In the genomic region with DNA sequence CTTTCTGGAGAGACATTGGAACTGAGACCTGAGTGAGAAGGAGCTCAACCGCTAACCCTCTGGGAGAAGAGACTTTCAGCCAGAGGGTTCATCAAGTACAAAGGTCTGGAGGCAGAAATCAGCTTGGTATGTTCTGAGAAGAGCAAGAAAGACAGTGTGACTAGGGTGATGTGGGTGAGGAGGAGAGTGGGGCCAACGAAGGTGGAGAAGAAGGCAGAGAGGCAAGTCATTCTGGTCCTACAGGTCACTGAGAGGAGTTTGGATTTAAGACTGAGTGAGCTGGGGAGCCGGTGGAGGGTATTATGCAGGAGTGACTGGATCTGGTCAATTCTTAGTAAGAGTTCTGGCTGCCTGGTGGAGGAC, we compare ENCODE assay signal across 9 cellular contexts. TPM values are rescaled to one million over a fixed set of nuclear protein-coding genes. Genes with fewer than 3 reads are reported as not detected.
DNase-seq lines count a peak whose midpoint lies in the region; ATAC-seq and TF ChIP-seq lines count a peak whose summit lies in the region.
"Had no signal": no experiment of that assay in that cellular context is flagged by ENCODE, and none has a peak within 500 bp of the region (broad histone marks: within the 10 kb centered on the region; RNA-seq: fewer than 3 reads in every experiment).

No MANE protein-coding gene starts in this region.

- POLR2A ChIA-PET in activated CD8-positive, alpha-beta T cell treated with anti-CD3 and anti-CD28 coated beads, Interleukin-2, amount 10 ng/mL, durations not matched to agents 7 days and 5 days (lab: Charles Lee) = interaction anchor here (0.9 kb wide), 1 partner anchor 30 kb away, joined by 3 read pairs; no protein-coding TSS in a partner anchor

- H3K27me3 Mint-ChIP-seq in HFFc6 (ENCODE audit: insufficient read depth) = peaks cover 1% of the 10 kb centered on the region
- no peaks in the 10 kb centered on the region for H3K27me3 Mint-ChIP-seq in activated CD8-positive, alpha-beta T cell treated with anti-CD3 and anti-CD28 coated beads, Interleukin-2, amount 10 ng/mL, durations not matched to agents 7 days and 5 days (ENCODE audit: low read depth)
- no peaks in the 10 kb centered on the region for H3K27me3 Mint-ChIP-seq in stimulated activated naive B cell treated with anti-CD40 and anti-IgM and Interleukin-4, amounts not matched to agents 10 μg/mL and 1 μg/mL and 100 μg/mL, for 72 hours

- H3K4me1 Mint-ChIP-seq in HFFc6 (ENCODE audit: low read depth) = peaks cover 55% of the 10 kb centered on the region
- H3K4me1 Mint-ChIP-seq in activated CD8-positive, alpha-beta T cell treated with anti-CD3 and anti-CD28 coated beads, Interleukin-2, amount 10 ng/mL, durations not matched to agents 7 days and 5 days (ENCODE audit: low read depth) = peaks cover 49% of the 10 kb centered on the region
- H3K4me1 Mint-ChIP-seq in stimulated activated naive B cell treated with anti-CD40 and anti-IgM and Interleukin-4, amounts not matched to agents 10 μg/mL and 1 μg/mL and 100 μg/mL, for 72 hours = peaks cover 24 to 28% of the 10 kb centered on the region in 2 donors

- no peak for DNase-seq in HFFc6
- no peak for DNase-seq in activated CD8-positive, alpha-beta T cell treated with anti-CD3 and anti-CD28 coated beads, Interleukin-2, amount 10 ng/mL, durations not matched to agents 7 days and 5 days
- DNase-seq in stimulated activated naive B cell treated with anti-CD40 and anti-IgM and Interleukin-4, amounts not matched to agents 10 μg/mL and 1 μg/mL and 100 μg/mL, for 72 hours = no peak
- no peak for DNase-seq in LoVo (ENCODE audit: low spot score)
- DNase-seq in SHP77 (lab: John Stamatoyannopoulos, UW) = no peak

- H3K4me3 ChIP-seq in iPS-11a (ENCODE audit: low read depth, low read length) = peak overlapping the region; percentile 38

- no peaks in the 10 kb centered on the region for H3K36me3 Mint-ChIP-seq in HFFc6 (ENCODE audit: low read depth)
- no peaks in the 10 kb centered on the region for H3K36me3 Mint-ChIP-seq in activated CD8-positive, alpha-beta T cell treated with anti-CD3 and anti-CD28 coated beads, Interleukin-2, amount 10 ng/mL, durations not matched to agents 7 days and 5 days (ENCODE audit: low read depth)
- H3K36me3 Mint-ChIP-seq in stimulated activated naive B cell treated with anti-CD40 and anti-IgM and Interleukin-4, amounts not matched to agents 10 μg/mL and 1 μg/mL and 100 μg/mL, for 72 hours = no peaks in the 10 kb centered on the region

- TF ChIP-seq CTCF in HFFc6 (IDR thresholded peaks at IDR 0.05) = no peak

- H3K9me3 Mint-ChIP-seq in HFFc6 = no peaks in the 10 kb centered on the region
- no peaks in the 10 kb centered on the region for H3K9me3 Mint-ChIP-seq in activated CD8-positive, alpha-beta T cell treated with anti-CD3 and anti-CD28 coated beads, Interleukin-2, amount 10 ng/mL, durations not matched to agents 7 days and 5 days (ENCODE audit: insufficient read depth)
- H3K9me3 Mint-ChIP-seq in stimulated activated naive B cell treated with anti-CD40 and anti-IgM and Interleukin-4, amounts not matched to agents 10 μg/mL and 1 μg/mL and 100 μg/mL, for 72 hours = no peaks in the 10 kb centered on the region

- peak; percentile 1 for ATAC-seq in activated CD8-positive, alpha-beta T cell treated with anti-CD3 and anti-CD28 coated beads, Interleukin-2, amount 10 ng/mL, durations not matched to agents 7 days and 5 days
- ATAC-seq in stimulated activated naive B cell treated with anti-CD40 and anti-IgM and Interleukin-4, amounts not matched to agents 10 μg/mL and 1 μg/mL and 100 μg/mL, for 72 hours (replicated peaks) = peak in 1 of 2 donors; percentile 5
- ATAC-seq in GM21367 (IDR thresholded peaks at IDR 0.05; ENCODE audit: unreplicated experiment) = no peak
- ATAC-seq in GM21576 (IDR thresholded peaks at IDR 0.05; ENCODE audit: unreplicated experiment) = no peak

- peak overlapping the region; percentile 84 for H3K4me3 Mint-ChIP-seq in HFFc6
- H3K4me3 Mint-ChIP-seq in activated CD8-positive, alpha-beta T cell treated with anti-CD3 and anti-CD28 coated beads, Interleukin-2, amount 10 ng/mL, durations not matched to agents 7 days and 5 days = peak overlapping the region; percentile 75
- H3K4me3 Mint-ChIP-seq in stimulated activated naive B cell treated with anti-CD40 and anti-IgM and Interleukin-4, amounts not matched to agents 10 μg/mL and 1 μg/mL and 100 μg/mL, for 72 hours = peak overlapping the region; percentile 84 to 86

- H3K27ac Mint-ChIP-seq in HFFc6 = peak overlapping the region; percentile 71
- peak overlapping the region; percentile 75 for H3K27ac Mint-ChIP-seq in activated CD8-positive, alpha-beta T cell treated with anti-CD3 and anti-CD28 coated beads, Interleukin-2, amount 10 ng/mL, durations not matched to agents 7 days and 5 days
- peak overlapping the region; percentile 74 for H3K27ac Mint-ChIP-seq in stimulated activated naive B cell treated with anti-CD40 and anti-IgM and Interleukin-4, amounts not matched to agents 10 μg/mL and 1 μg/mL and 100 μg/mL, for 72 hours

- CTCF ChIA-PET in activated CD8-positive, alpha-beta T cell treated with anti-CD3 and anti-CD28 coated beads, Interleukin-2, amount 10 ng/mL, durations not matched to agents 7 days and 5 days (lab: Charles Lee) = interaction anchor here (0.6 to 4.5 kb wide), 5 partner anchors 10 to 112 kb away, joined by 3 to 34 read pairs (median 6); partner anchors contain the start of gene XIRP1

RNA-seq across cellular contexts. Expression of gene XIRP1, which starts 12.2 kb away (rescaled TPM):
- not detected for total RNA-seq in HFFc6 (2021; fragmentation: NEBNext Ultra II Directional; extraction: Animal tissue kit (Norgen Biotek cat#: 25700))
- not detected for total RNA-seq in activated CD8-positive, alpha-beta T cell treated with anti-CD3 and anti-CD28 coated beads, Interleukin-2, amount 10 ng/mL, durations not matched to agents 7 days and 5 days
- total RNA-seq: foreskin keratinocyte had no signal

RNA-seq across cellular contexts. Expression of gene CSRNP1, which starts 26.8 kb away (rescaled TPM):
- 10 to 100 TPM; 10.5 to 18.2 (median 12.5) TPM for total RNA-seq in HFFc6 (2021; fragmentation: NEBNext Ultra II Directional; extraction: Animal tissue kit (Norgen Biotek cat#: 25700))
- total RNA-seq in activated CD8-positive, alpha-beta T cell treated with anti-CD3 and anti-CD28 coated beads, Interleukin-2, amount 10 ng/mL, durations not matched to agents 7 days and 5 days = 10 to 100 TPM; 15.6 to 16.0 TPM
